20 cellular contexts compared by ENCODE assay signal in the genomic region with DNA sequence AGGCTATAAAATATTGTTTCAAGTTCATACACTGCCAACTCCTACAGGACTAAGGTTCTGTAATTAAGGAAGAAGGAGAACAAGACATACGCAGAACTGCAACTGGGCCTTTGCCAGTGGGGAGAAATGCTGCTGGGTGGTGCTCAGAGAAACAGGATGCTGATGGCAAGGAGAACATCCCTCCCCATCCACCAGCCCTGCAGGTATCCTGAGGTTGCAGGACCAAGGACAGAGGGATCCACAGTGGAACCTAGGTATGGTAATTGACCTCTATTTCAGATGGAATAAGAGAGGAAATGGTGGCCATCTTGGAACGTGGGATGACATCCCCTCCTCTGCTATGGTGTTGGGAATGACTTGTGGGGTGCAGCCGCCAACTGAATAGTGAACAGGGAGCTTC.
"Had no signal": no experiment of that assay in that cellular context is flagged by ENCODE, and none has a peak within 500 bp of the region (broad histone marks: within the 10 kb centered on the region; RNA-seq: fewer than 3 reads in every experiment).

No MANE protein-coding gene starts in this region.

- H3K27ac Mint-ChIP-seq: IgD-negative memory B cell had no signal

- H3K36me3 ChIP-seq: MG63 had no signal

- H3K27me3 ChIP-seq: MG63 had no signal

- H3K4me3 Mint-ChIP-seq: IgD-negative memory B cell had no signal

- H3K36me3 Mint-ChIP-seq: IgD-negative memory B cell had no signal

- H3K27ac ChIP-seq: HL-60, RWPE1 had no signal

- H3K9me3 ChIP-seq: MG63 had no signal

- DNase-seq: KBM-7, MG63, NCI-H1092, NCI-H1105 treated with DMSO at 0.1 percent for 48 hours, NCI-H1417 treated with DMSO at 0.1 percent for 48 hours, NCI-H146, NCI-H1694 treated with DMSO at 0.1 percent for 48 hours, NCI-H1930, NCI-H2081, NCI-H2107, NCI-H2227 treated with DMSO at 0.1 percent for 48 hours, NCI-H524, NCI-H526 treated with DMSO at 0.1 percent for 48 hours, NCI-H774, SHP77 had no signal

- FAIRE-seq: HTR-8/SVneo had no signal

- H3K4me3 ChIP-seq: MG63 had no signal

- ATAC-seq: Panc1 had no signal

- H3K4me1 Mint-ChIP-seq: IgD-negative memory B cell had no signal

- H3K9me3 Mint-ChIP-seq: IgD-negative memory B cell had no signal
